ENCODE assay signal across 18 cellular contexts in genomic region chr2:72001937-72002690, GRCh38.
"Had no signal": no experiment of that assay in that cellular context is flagged by ENCODE, and none has a peak within 500 bp of the region (broad histone marks: within the 10 kb centered on the region; RNA-seq: fewer than 3 reads in every experiment).

No MANE protein-coding gene starts in this region.

- H3K4me3 Mint-ChIP-seq: activated CD4-positive, alpha-beta T cell treated with anti-CD3 and anti-CD28 coated beads, Interleukin-2, amount 10 ng/mL, durations not matched to agents 7 days and 5 days; natural killer cell had no signal

- H3K36me3 ChIP-seq: brain microvascular endothelial cell, ovary, sigmoid colon, spleen had no signal

- H3K9me3 Mint-ChIP-seq: activated CD4-positive, alpha-beta T cell treated with anti-CD3 and anti-CD28 coated beads, Interleukin-2, amount 10 ng/mL, durations not matched to agents 7 days and 5 days; natural killer cell had no signal

- H3K36me3 Mint-ChIP-seq: natural killer cell had no signal

- H3K4me1 ChIP-seq: sigmoid colon, spleen had no signal

- H3K27ac ChIP-seq: brain microvascular endothelial cell, ovary, sigmoid colon, spleen had no signal

- H3K4me1 Mint-ChIP-seq: activated CD4-positive, alpha-beta T cell treated with anti-CD3 and anti-CD28 coated beads, Interleukin-2, amount 10 ng/mL, durations not matched to agents 7 days and 5 days; natural killer cell had no signal

- H3K27ac Mint-ChIP-seq: activated CD4-positive, alpha-beta T cell treated with anti-CD3 and anti-CD28 coated beads, Interleukin-2, amount 10 ng/mL, durations not matched to agents 7 days and 5 days; natural killer cell had no signal

- ATAC-seq: activated CD4-positive, CD25-positive, alpha-beta regulatory T cell treated with anti-CD3 and anti-CD28 coated beads, Interleukin-2, amount 50 U/mL, for 24 hours; esophagus mucosa; left lobe of liver; natural killer cell had no signal

- H3K4me3 ChIP-seq: ovary, sigmoid colon, spleen had no signal

- DNase-seq: activated CD4-positive, alpha-beta T cell treated with anti-CD3 and anti-CD28 coated beads, Interleukin-2, amount 10 ng/mL, durations not matched to agents 7 days and 5 days; activated CD8-positive, alpha-beta memory T cell treated with anti-CD3 and anti-CD28 coated beads, Interleukin-2, amount 50 U/mL, for 4 hours; activated effector memory CD4-positive, alpha-beta T cell treated with Interleukin-2 at 50 U/mL for 16 hours; activated naive CD4-positive, alpha-beta T cell treated with anti-CD3 and anti-CD28 coated beads, Interleukin-2, amount 50 U/mL, for 16 hours; activated T-cell treated with anti-CD3 and anti-CD28 coated beads, Interleukin-2, amount 50 U/mL, for 48 hours; aorta; brain microvascular endothelial cell; cortex of kidney; effector CD4-positive, alpha-beta T cell; mammary epithelial cell; natural killer cell; ovary; sigmoid colon; spleen; stimulated activated naive CD4-positive, alpha-beta T cell had no signal

- H3K27me3 ChIP-seq: brain microvascular endothelial cell, ovary, sigmoid colon had no signal

- H3K9me3 ChIP-seq: ovary, sigmoid colon, spleen had no signal
